In genomic region chr3:119228290-119229145, GRCh38 we compare ENCODE assay signal across 15 cellular contexts. TPM values are rescaled to one million over a fixed set of nuclear protein-coding genes. Genes with fewer than 3 reads are reported as not detected.
"Had no signal": no experiment of that assay in that cellular context is flagged by ENCODE, and none has a peak within 500 bp of the region (broad histone marks: within the 10 kb centered on the region; RNA-seq: fewer than 3 reads in every experiment).

No MANE protein-coding gene starts in this region.

- H3K9me3 Mint-ChIP-seq: nephron; T-helper 2 cell treated with Interferon-gamma antibody and Interleukin-4, amounts not matched to agents 5 μg/mL and 100 μg/mL, for 36 hours had no signal

- H3K4me3 Mint-ChIP-seq: nephron; T-helper 2 cell treated with Interferon-gamma antibody and Interleukin-4, amounts not matched to agents 5 μg/mL and 100 μg/mL, for 36 hours had no signal

- DNase-seq: activated CD4-positive, alpha-beta T cell treated with anti-CD3 and anti-CD28 coated beads, Interleukin-2, amount 50 U/mL, for 1 hour; activated CD4-positive, CD25-positive, alpha-beta regulatory T cell; activated CD8-positive, alpha-beta memory T cell treated with anti-CD3 and anti-CD28 coated beads for 24 hours; glutamatergic neuron; hypothalamus; kidney; left ventricle myocardium inferior; nucleus accumbens; stimulated activated CD4-positive, alpha-beta T cell treated with anti-CD3 and anti-CD28 coated beads, Interleukin-4, amount 100 ng/mL, for 24 hours; stimulated activated naive CD8-positive, alpha-beta T cell treated with anti-CD3 and anti-CD28 coated beads, Interleukin-15, Interleukin-2, amounts not matched to agents 100 U/mL and 50 U/mL, for 24 hours; upper lobe of left lung had no signal

- ATAC-seq: stimulated activated naive CD8-positive, alpha-beta T cell treated with anti-CD3 and anti-CD28 coated beads, Interleukin-15, Interleukin-2, amounts not matched to agents 100 U/mL and 50 U/mL, for 24 hours had no signal

- H3K27ac Mint-ChIP-seq: nephron; T-helper 2 cell treated with Interferon-gamma antibody and Interleukin-4, amounts not matched to agents 5 μg/mL and 100 μg/mL, for 36 hours had no signal

- H3K4me1 Mint-ChIP-seq: nephron had no signal

RNA-seq across cellular contexts. Expression of gene UPK1B, which starts 55.1 kb away (rescaled TPM):
- total RNA-seq: esophagus muscularis mucosa, left ventricle myocardium inferior, posterior vena cava had no signal
